Comparison of ENCODE assay signal across 8 cellular contexts in the genomic region with DNA sequence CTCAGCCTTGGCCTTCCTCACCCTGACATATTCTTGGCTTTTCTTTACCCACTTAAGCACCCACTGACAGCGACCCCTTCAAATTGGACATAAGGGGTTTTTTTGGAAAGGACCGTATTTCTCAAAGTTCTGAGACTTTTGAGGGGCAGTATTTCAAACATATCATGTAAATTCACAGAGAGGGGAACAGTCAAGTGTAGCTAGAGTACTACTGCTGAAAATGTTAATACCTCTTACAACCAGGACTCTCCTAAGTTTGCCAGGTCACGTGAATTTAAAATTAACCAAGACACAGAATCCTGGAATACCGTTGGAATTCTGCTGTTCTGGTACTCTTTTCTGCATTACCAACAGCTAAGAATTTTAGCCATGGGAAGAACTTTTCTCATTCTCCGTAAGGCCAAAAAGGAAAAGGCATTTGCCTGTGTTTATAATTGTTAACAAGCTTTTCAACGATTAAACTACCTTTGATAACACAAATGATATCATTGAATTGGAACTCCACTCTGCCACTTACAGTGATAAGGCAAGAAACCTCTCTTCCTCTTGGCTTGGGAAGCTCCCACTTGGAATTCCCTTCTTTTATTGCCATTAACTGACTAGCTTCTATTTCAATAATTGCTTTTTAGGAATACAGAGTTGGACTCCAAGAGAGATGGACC. TPM values are rescaled to one million over a fixed set of nuclear protein-coding genes. Genes with fewer than 3 reads are reported as not detected.
A peak's percentile ranks its signal among the peaks of the same experiment; 100 is the strongest.
DNase-seq lines count a peak whose midpoint lies in the region; ATAC-seq and TF ChIP-seq lines count a peak whose summit lies in the region.

No MANE protein-coding gene starts in this region.

- peak overlapping the region; percentile 99 for H3K27ac ChIP-seq in hepatocyte

- H3K9me3 Mint-ChIP-seq in stimulated activated naive B cell treated with anti-CD40 and anti-IgM and Interleukin-4, amounts not matched to agents 10 μg/mL and 1 μg/mL and 100 μg/mL, for 72 hours: peaks cover 0 to 6% of the 10 kb centered on the region in 2 donors

- peak overlapping the region; percentile 82 for H2AFZ ChIP-seq in hepatocyte

- H3K9me3 ChIP-seq in hepatocyte (ENCODE audit: low read depth): no peaks in the 10 kb centered on the region

- no peaks in the 10 kb centered on the region for H3K36me3 ChIP-seq in hepatocyte (replicated peaks; ENCODE audit: insufficient read depth, low read depth)

- H3K27ac Mint-ChIP-seq in stimulated activated naive B cell treated with anti-CD40 and anti-IgM and Interleukin-4, amounts not matched to agents 10 μg/mL and 1 μg/mL and 100 μg/mL, for 72 hours: peak overlapping the region; percentile 99

- H3K36me3 Mint-ChIP-seq in stimulated activated naive B cell treated with anti-CD40 and anti-IgM and Interleukin-4, amounts not matched to agents 10 μg/mL and 1 μg/mL and 100 μg/mL, for 72 hours: peaks cover 21 to 27% of the 10 kb centered on the region in 2 donors

- H3K27me3 Mint-ChIP-seq in stimulated activated naive B cell treated with anti-CD40 and anti-IgM and Interleukin-4, amounts not matched to agents 10 μg/mL and 1 μg/mL and 100 μg/mL, for 72 hours: no peaks in the 10 kb centered on the region

- peaks cover 6% of the 10 kb centered on the region for H3K79me2 ChIP-seq in hepatocyte

- peaks cover 14 to 28% of the 10 kb centered on the region in 2 donors for H3K4me1 Mint-ChIP-seq in stimulated activated naive B cell treated with anti-CD40 and anti-IgM and Interleukin-4, amounts not matched to agents 10 μg/mL and 1 μg/mL and 100 μg/mL, for 72 hours

- H3K4me1 ChIP-seq in hepatocyte (ENCODE audit: insufficient read depth): peaks cover 12% of the 10 kb centered on the region

- no peaks in the 10 kb centered on the region for H4K20me1 ChIP-seq in hepatocyte (ENCODE audit: insufficient read depth, poor library complexity, severe bottlenecking)

- H3K9me2 ChIP-seq in hepatocyte (replicated peaks; ENCODE audit: insufficient read depth): no peaks in the 10 kb centered on the region

- H3K27me3 ChIP-seq in hepatocyte: no peaks in the 10 kb centered on the region

- H3K4me3 ChIP-seq in WI38 (ENCODE audit: low read depth, low read length): peak overlapping the region; percentile 80
- H3K4me3 ChIP-seq in hepatocyte: peak overlapping the region; percentile 49

- peak overlapping the region; percentile 93 to 95 for H3K4me3 Mint-ChIP-seq in stimulated activated naive B cell treated with anti-CD40 and anti-IgM and Interleukin-4, amounts not matched to agents 10 μg/mL and 1 μg/mL and 100 μg/mL, for 72 hours

- DNase-seq in NCI-H2107 treated with DMSO at 0.1 percent for 48 hours (lab: John Stamatoyannopoulos, UW; ENCODE audit: unreplicated experiment) (peak; percentile 34), NCI-H2107 (lab: John Stamatoyannopoulos, UW) (no peak), hepatocyte (ENCODE audit: low spot score) (no peak), NCI-H748 (lab: John Stamatoyannopoulos, UW; ENCODE audit: unreplicated experiment) (no peak), NOMO-1 treated with DMSO at 0.1 percent for 48 hours (lab: John Stamatoyannopoulos, UW; ENCODE audit: unreplicated experiment) (no peak)
- DNase-seq in stimulated activated naive B cell treated with anti-CD40 and anti-IgM and Interleukin-4, amounts not matched to agents 10 μg/mL and 1 μg/mL and 100 μg/mL, for 72 hours: no peak

- ATAC-seq in stimulated activated naive B cell treated with anti-CD40 and anti-IgM and Interleukin-4, amounts not matched to agents 10 μg/mL and 1 μg/mL and 100 μg/mL, for 72 hours (replicated peaks): peak in 1 of 2 donors; percentile 0
- no peak for ATAC-seq in HG03520 (IDR thresholded peaks at IDR 0.05; ENCODE audit: unreplicated experiment)

- H3K4me2 ChIP-seq in hepatocyte: peak overlapping the region; percentile 80

- TF ChIP-seq CTCF in WI38 (IDR thresholded peaks at IDR 0.05; ENCODE audit: low read depth, low read length) (no peak), hepatocyte (IDR thresholded peaks at IDR 0.05; ENCODE audit: poor library complexity) (no peak)

- 48% methylated on average over 6 of the region's 6 CpGs for WGBS in hepatocyte (ENCODE audit: low lambda C conversion rate, missing lambda C conversion rate)

RNA-seq across cellular contexts. Expression of a gene that starts 0.6 kb away (rescaled TPM):
- total RNA-seq in hepatocyte: 23.9 and 25.8 TPM in 2 replicates
- polyA plus RNA-seq in hepatocyte: 15.6 and 17.6 TPM in 2 replicates
